Comparison of ENCODE assay signal across 1 cellular context in the genomic region with DNA sequence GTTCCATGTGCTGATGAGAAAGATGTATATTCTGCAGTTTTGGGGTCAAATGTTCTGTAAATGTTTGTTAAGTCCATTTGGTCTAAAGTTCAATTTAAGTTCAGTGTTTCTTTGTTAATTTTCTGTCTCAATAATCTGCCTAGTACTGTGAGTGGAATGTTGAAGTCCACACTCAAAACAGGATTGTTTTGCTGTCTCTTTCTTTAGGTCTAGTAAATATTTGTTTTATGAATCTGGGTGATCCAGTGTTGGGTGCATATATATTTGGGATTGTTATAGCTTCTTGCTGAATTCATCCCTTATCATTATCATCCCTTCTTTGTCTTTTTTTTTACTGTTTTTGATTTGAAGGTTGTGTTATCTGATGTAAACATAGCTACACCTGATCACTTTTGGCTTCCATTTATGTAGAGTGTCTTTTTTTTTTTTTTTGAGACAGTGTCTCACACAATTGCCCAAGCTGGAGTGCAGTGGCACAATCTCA.
TF ChIP-seq lines count a peak whose summit lies in the region.

No MANE protein-coding gene starts in this region.

TF ChIP-seq in HepG2, 621 proteins besides CTCF, POLR2A, EP300 and RAD21 (continued from another document and continues in another):
- TF ChIP-seq BCL6 (CRISPR knock-in tag; IDR thresholded peaks at IDR 0.05), result peak; percentile 45; the same call in 1 of the 2 replicates
- TF ChIP-seq, protein P1, sequence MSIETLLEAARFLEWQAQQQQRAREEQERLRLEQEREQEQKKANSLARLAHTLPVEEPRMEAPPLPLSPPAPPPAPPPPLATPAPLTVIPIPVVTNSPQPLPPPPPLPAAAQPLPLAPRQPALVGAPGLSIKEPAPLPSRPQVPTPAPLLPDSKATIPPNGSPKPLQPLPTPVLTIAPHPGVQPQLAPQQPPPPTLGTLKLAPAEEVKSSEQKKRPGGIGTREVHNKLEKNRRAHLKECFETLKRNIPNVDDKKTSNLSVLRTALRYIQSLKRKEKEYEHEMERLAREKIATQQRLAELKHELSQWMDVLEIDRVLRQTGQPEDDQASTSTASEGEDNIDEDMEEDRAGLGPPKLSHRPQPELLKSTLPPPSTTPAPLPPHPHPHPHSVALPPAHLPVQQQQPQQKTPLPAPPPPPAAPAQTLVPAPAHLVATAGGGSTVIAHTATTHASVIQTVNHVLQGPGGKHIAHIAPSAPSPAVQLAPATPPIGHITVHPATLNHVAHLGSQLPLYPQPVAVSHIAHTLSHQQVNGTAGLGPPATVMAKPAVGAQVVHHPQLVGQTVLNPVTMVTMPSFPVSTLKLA (IDR thresholded peaks at IDR 0.05), result peak; percentile 10; the same call in 1 of the 2 replicates
- peak; percentile 85; the same call in 1 of the 2 replicates for TF ChIP-seq AHDC1 (CRISPR knock-in tag; IDR thresholded peaks at IDR 0.05; ENCODE audit: borderline replicate concordance)
- peak; percentile 88 for TF ChIP-seq NCOR1 (IDR thresholded peaks at IDR 0.05; ENCODE audit: borderline replicate concordance, low read length)
- no peak for TF ChIP-seq GZF1 (CRISPR knock-in tag; IDR thresholded peaks at IDR 0.05)
- TF ChIP-seq CENPX (CRISPR knock-in tag; IDR thresholded peaks at IDR 0.05), result no peak
- TF ChIP-seq MIXL1 (CRISPR knock-in tag; IDR thresholded peaks at IDR 0.05), result peak; percentile 73
- TF ChIP-seq FOXO1 (CRISPR knock-in tag; IDR thresholded peaks at IDR 0.05), result peak; percentile 22; the same call in 1 of the 2 replicates
- TF ChIP-seq LCORL (IDR thresholded peaks at IDR 0.05), result peak; percentile 79
- TF ChIP-seq LCORL (CRISPR knock-in tag; IDR thresholded peaks at IDR 0.05), result peak; percentile 67; the same call in 1 of the 2 replicates
- peak; percentile 91 for TF ChIP-seq HMG20A (CRISPR knock-in tag; IDR thresholded peaks at IDR 0.05; ENCODE audit: borderline replicate concordance)
- peak; percentile 82 for TF ChIP-seq NR2C2 (CRISPR knock-in tag; IDR thresholded peaks at IDR 0.05; ENCODE audit: borderline replicate concordance)
- no peak; the same call in 1 of the 2 replicates for TF ChIP-seq KDM6A (CRISPR knock-in tag; IDR thresholded peaks at IDR 0.05; ENCODE audit: low read depth)
- TF ChIP-seq, protein P2, sequence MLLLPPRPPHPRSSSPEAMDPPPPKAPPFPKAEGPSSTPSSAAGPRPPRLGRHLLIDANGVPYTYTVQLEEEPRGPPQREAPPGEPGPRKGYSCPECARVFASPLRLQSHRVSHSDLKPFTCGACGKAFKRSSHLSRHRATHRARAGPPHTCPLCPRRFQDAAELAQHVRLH (CRISPR knock-in tag; IDR thresholded peaks at IDR 0.05; ENCODE audit: borderline replicate concordance, low read depth), result no peak
- no peak for TF ChIP-seq ARID2 (CRISPR knock-in tag; IDR thresholded peaks at IDR 0.05; ENCODE audit: borderline replicate concordance)
- TF ChIP-seq TEAD3 (CRISPR knock-in tag; optimal IDR thresholded peaks at IDR 0.05; ENCODE audit: borderline replicate concordance), result peak; percentile 74
- 0 out of 2 replicates have a peak, but pooled peaks have one; percentile 6 for TF ChIP-seq MAFF (IDR thresholded peaks at IDR 0.05; ENCODE audit: low read depth, low read length)
- TF ChIP-seq TGIF2 (CRISPR knock-in tag; IDR thresholded peaks at IDR 0.05), result no peak
- TF ChIP-seq, protein P3, sequence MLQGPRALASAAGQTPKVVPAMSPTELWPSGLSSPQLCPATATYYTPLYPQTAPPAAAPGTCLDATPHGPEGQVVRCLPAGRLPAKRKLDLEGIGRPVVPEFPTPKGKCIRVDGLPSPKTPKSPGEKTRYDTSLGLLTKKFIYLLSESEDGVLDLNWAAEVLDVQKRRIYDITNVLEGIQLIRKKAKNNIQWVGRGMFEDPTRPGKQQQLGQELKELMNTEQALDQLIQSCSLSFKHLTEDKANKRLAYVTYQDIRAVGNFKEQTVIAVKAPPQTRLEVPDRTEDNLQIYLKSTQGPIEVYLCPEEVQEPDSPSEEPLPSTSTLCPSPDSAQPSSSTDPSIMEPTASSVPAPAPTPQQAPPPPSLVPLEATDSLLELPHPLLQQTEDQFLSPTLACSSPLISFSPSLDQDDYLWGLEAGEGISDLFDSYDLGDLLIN (CRISPR knock-in tag; IDR thresholded peaks at IDR 0.05; ENCODE audit: borderline replicate concordance), result no peak
- TF ChIP-seq AGO2 (optimal IDR thresholded peaks at IDR 0.05; ENCODE audit: low read depth, low read length), result no peak
- TF ChIP-seq FOXP1 (IDR thresholded peaks at IDR 0.05), result no peak
- TF ChIP-seq FOXP1 (CRISPR knock-in tag; IDR thresholded peaks at IDR 0.05), result peak; percentile 82
- TF ChIP-seq KLF6 (CRISPR knock-in tag; IDR thresholded peaks at IDR 0.05), result no peak
- peak; percentile 23; the same call in 1 of the 2 replicates for TF ChIP-seq FOXK1 (CRISPR knock-in tag; IDR thresholded peaks at IDR 0.05; ENCODE audit: borderline replicate concordance, low read depth)
- TF ChIP-seq U2AF2 (IDR thresholded peaks at IDR 0.05; ENCODE audit: low read depth, low read length), result no peak
- no peak for TF ChIP-seq ZNF607 (CRISPR knock-in tag; IDR thresholded peaks at IDR 0.05; ENCODE audit: borderline replicate concordance)
- no peak for TF ChIP-seq NONO (IDR thresholded peaks at IDR 0.05)
- no peak; the same call in 1 of the 2 replicates for TF ChIP-seq NONO (CRISPR knock-in tag; conservative IDR thresholded peaks at IDR 0.05)
- peak; percentile 46; the same call in 1 of the 2 replicates for TF ChIP-seq THAP11 (CRISPR knock-in tag; IDR thresholded peaks at IDR 0.05)
- TF ChIP-seq ZNF331 (CRISPR knock-in tag; IDR thresholded peaks at IDR 0.05), result peak; percentile 29; the same call in 1 of the 2 replicates
- TF ChIP-seq TBX3 (IDR thresholded peaks at IDR 0.05; ENCODE audit: borderline replicate concordance), result peak; percentile 61; the same call in 1 of the 2 replicates
- TF ChIP-seq, protein P4, sequence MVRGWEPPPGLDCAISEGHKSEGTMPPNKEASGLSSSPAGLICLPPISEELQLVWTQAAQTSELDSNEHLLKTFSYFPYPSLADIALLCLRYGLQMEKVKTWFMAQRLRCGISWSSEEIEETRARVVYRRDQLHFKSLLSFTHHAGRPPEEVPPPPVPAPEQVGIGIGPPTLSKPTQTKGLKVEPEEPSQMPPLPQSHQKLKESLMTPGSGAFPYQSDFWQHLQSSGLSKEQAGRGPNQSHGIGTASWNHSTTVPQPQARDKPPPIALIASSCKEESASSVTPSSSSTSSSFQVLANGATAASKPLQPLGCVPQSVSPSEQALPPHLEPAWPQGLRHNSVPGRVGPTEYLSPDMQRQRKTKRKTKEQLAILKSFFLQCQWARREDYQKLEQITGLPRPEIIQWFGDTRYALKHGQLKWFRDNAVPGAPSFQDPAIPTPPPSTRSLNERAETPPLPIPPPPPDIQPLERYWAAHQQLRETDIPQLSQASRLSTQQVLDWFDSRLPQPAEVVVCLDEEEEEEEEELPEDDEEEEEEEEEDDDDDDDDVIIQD (CRISPR knock-in tag; IDR thresholded peaks at IDR 0.05; ENCODE audit: low read depth), result peak; percentile 75; the same call in 1 of the 2 replicates
- TF ChIP-seq GATAD2A (CRISPR knock-in tag; IDR thresholded peaks at IDR 0.05), result peak; percentile 78
- TF ChIP-seq U2AF1 (optimal IDR thresholded peaks at IDR 0.05; ENCODE audit: low read depth, low read length), result no peak
- TF ChIP-seq NFIC (IDR thresholded peaks at IDR 0.05; ENCODE audit: low read length), result peak; percentile 27; the same call in 1 of the 2 replicates
- TF ChIP-seq SOX13 (IDR thresholded peaks at IDR 0.05), result no peak
- peak in 1 of 2 experiments; percentile 91; a peak in 2 of 4 replicates for TF ChIP-seq SOX13 (CRISPR knock-in tag; conservative IDR thresholded peaks at IDR 0.05 in 1 of 2, IDR thresholded peaks at IDR 0.05 in 1 of 2)
- TF ChIP-seq SYNCRIP (IDR thresholded peaks at IDR 0.05; ENCODE audit: insufficient read depth, low read depth, low read length), result no peak
- TF ChIP-seq ZNF781 (CRISPR knock-in tag; IDR thresholded peaks at IDR 0.05; ENCODE audit: borderline replicate concordance, not compliant biosample characterization), result no peak
- TF ChIP-seq CHD4 (IDR thresholded peaks at IDR 0.05; ENCODE audit: borderline replicate concordance, low read length), result no peak
- TF ChIP-seq HNF4A (CRISPR knock-in tag; IDR thresholded peaks at IDR 0.05), result peak; percentile 83
- TF ChIP-seq, protein P5, sequence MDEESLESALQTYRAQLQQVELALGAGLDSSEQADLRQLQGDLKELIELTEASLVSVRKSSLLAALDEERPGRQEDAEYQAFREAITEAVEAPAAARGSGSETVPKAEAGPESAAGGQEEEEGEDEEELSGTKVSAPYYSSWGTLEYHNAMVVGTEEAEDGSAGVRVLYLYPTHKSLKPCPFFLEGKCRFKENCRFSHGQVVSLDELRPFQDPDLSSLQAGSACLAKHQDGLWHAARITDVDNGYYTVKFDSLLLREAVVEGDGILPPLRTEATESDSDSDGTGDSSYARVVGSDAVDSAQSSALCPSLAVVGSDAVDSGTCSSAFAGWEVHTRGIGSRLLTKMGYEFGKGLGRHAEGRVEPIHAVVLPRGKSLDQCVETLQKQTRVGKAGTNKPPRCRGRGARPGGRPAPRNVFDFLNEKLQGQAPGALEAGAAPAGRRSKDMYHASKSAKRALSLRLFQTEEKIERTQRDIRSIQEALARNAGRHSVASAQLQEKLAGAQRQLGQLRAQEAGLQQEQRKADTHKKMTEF (CRISPR knock-in tag; IDR thresholded peaks at IDR 0.05), result peak; percentile 59; the same call in 1 of the 2 replicates
- peak; percentile 78; the same call in 1 of the 2 replicates for TF ChIP-seq SMYD3 (CRISPR knock-in tag; IDR thresholded peaks at IDR 0.05)
- TF ChIP-seq FOXP4 (CRISPR knock-in tag; IDR thresholded peaks at IDR 0.05), result peak; percentile 53
- no peak for TF ChIP-seq ZNF382 (CRISPR knock-in tag; IDR thresholded peaks at IDR 0.05; ENCODE audit: borderline replicate concordance)
- TF ChIP-seq ZMYM4 (CRISPR knock-in tag; IDR thresholded peaks at IDR 0.05), result no peak
- peak; percentile 85 for TF ChIP-seq FOXA3 (CRISPR knock-in tag; IDR thresholded peaks at IDR 0.05)
- TF ChIP-seq BRF2 (CRISPR knock-in tag; IDR thresholded peaks at IDR 0.05), result no peak
- TF ChIP-seq RARA (CRISPR knock-in tag; IDR thresholded peaks at IDR 0.05), result peak; percentile 94
- no peak for TF ChIP-seq ZZZ3 (CRISPR knock-in tag; IDR thresholded peaks at IDR 0.05; ENCODE audit: borderline replicate concordance)
- TF ChIP-seq ZBTB20 (CRISPR knock-in tag; IDR thresholded peaks at IDR 0.05; ENCODE audit: borderline replicate concordance, low read depth), result peak; percentile 97; the same call in 1 of the 2 replicates
- no peak for TF ChIP-seq PHF5A (CRISPR knock-in tag; IDR thresholded peaks at IDR 0.05; ENCODE audit: low read depth, unreplicated experiment)
